Comparison of ENCODE assay signal across 1 cellular context in genomic region chr1:223180803-223181321, GRCh38.
TF ChIP-seq lines count a peak whose summit lies in the region.

No MANE protein-coding gene starts in this region.

TF ChIP-seq in GM23338, 12 proteins besides CTCF, POLR2A, EP300 and RAD21 (continued from another document):
- no peak for TF ChIP-seq ZNF462 (CRISPR knock-in tag; IDR thresholded peaks at IDR 0.05)
- no peak for TF ChIP-seq ETS1 (IDR thresholded peaks at IDR 0.05)
- no peak for TF ChIP-seq JUNB (IDR thresholded peaks at IDR 0.05; ENCODE audit: unreplicated experiment)
- TF ChIP-seq ZNF331 (CRISPR knock-in tag; IDR thresholded peaks at IDR 0.05; ENCODE audit: low read depth): no peak
- TF ChIP-seq, protein P1, sequence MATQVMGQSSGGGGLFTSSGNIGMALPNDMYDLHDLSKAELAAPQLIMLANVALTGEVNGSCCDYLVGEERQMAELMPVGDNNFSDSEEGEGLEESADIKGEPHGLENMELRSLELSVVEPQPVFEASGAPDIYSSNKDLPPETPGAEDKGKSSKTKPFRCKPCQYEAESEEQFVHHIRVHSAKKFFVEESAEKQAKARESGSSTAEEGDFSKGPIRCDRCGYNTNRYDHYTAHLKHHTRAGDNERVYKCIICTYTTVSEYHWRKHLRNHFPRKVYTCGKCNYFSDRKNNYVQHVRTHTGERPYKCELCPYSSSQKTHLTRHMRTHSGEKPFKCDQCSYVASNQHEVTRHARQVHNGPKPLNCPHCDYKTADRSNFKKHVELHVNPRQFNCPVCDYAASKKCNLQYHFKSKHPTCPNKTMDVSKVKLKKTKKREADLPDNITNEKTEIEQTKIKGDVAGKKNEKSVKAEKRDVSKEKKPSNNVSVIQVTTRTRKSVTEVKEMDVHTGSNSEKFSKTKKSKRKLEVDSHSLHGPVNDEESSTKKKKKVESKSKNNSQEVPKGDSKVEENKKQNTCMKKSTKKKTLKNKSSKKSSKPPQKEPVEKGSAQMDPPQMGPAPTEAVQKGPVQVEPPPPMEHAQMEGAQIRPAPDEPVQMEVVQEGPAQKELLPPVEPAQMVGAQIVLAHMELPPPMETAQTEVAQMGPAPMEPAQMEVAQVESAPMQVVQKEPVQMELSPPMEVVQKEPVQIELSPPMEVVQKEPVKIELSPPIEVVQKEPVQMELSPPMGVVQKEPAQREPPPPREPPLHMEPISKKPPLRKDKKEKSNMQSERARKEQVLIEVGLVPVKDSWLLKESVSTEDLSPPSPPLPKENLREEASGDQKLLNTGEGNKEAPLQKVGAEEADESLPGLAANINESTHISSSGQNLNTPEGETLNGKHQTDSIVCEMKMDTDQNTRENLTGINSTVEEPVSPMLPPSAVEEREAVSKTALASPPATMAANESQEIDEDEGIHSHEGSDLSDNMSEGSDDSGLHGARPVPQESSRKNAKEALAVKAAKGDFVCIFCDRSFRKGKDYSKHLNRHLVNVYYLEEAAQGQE (IDR thresholded peaks at IDR 0.05; ENCODE audit: unreplicated experiment): no peak
- no peak for TF ChIP-seq NANOG (IDR thresholded peaks at IDR 0.05; ENCODE audit: borderline replicate concordance)
- no peak for TF ChIP-seq EZH2phosphoT487 (IDR thresholded peaks at IDR 0.05; ENCODE audit: unreplicated experiment)
TF ChIP-seq in GM23338: peak in this region for 0.
